ENCODE assay signal across 22 cellular contexts in the genomic region with DNA sequence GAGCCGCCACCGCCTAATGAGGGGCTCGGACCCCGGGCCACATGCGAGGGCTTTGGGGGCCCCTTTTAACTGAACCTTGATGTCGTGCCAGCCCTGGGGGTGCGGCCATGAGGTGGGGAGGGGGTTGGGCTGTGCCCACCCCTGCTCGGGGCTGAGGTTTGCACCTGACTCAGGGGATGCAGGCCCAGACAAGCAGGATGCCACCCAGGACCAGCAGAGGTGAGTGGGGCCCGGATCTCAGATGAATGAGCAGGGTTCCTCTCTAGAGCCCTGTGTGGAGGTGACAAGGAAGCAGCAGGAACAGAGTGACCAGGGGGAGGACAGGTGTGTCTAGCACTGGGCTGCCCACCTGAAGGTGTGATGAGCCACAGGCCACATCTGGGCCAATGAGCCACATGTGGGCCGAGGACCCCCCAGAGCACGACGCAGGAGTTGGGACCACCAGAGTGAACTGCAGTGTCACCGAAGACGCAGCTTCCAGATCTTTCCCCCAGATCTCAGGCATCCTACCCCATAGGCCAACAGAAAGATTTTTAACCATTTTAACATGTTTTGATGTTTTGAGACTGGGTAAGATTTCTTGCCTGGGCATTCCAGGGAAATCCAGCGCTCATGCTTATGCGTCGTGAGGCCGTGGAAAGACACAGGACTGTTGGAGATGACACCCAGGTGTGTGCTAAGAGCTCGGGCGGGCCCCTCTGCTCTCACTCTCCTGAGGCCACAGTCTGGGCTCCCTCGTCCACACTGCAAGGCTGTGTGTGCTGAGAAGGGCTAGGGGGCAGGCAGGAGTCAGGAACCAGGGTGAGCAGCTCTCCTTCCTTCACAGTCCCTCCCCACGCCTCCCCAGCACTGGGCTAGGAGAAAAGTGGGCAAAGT.
A peak's percentile ranks its signal among the peaks of the same experiment; 100 is the strongest.
DNase-seq lines count a peak whose midpoint lies in the region; ATAC-seq, FAIRE-seq and TF ChIP-seq lines count a peak whose summit lies in the region.
"Had no signal": no experiment of that assay in that cellular context is flagged by ENCODE, and none has a peak within 500 bp of the region (broad histone marks: within the 10 kb centered on the region; RNA-seq: fewer than 3 reads in every experiment).

No MANE protein-coding gene starts in this region.

- H3K4me3 Mint-ChIP-seq in GM23338: no peak overlapping the region
- H3K4me3 Mint-ChIP-seq: activated naive CD4-positive, alpha-beta T cell treated with anti-CD3 and anti-CD28 coated beads, Interleukin-2, amount 50 U/mL, for 24 hours had no signal

- peak overlapping the region; percentile 69 for H2BK15ac ChIP-seq in neuronal stem cell (ENCODE audit: low read length)

- H3K9me3 Mint-ChIP-seq in GM23338: no peaks in the 10 kb centered on the region
- H3K9me3 Mint-ChIP-seq: activated naive CD4-positive, alpha-beta T cell treated with anti-CD3 and anti-CD28 coated beads, Interleukin-2, amount 50 U/mL, for 24 hours; type B pancreatic cell had no signal

- peaks cover 9% of the 10 kb centered on the region for H3K27me3 Mint-ChIP-seq in GM23338 (ENCODE audit: insufficient read depth, low read depth, poor library complexity)
- H3K27me3 Mint-ChIP-seq: activated naive CD4-positive, alpha-beta T cell treated with anti-CD3 and anti-CD28 coated beads, Interleukin-2, amount 50 U/mL, for 24 hours had no signal

- H3K18ac ChIP-seq in neuronal stem cell (ENCODE audit: low read length): peak overlapping the region; percentile 23

- H2BK120ac ChIP-seq in neuronal stem cell (ENCODE audit: low read depth, low read length): no peak overlapping the region

- peaks cover 13% of the 10 kb centered on the region for H3K4me1 Mint-ChIP-seq in GM23338
- H3K4me1 Mint-ChIP-seq: activated naive CD4-positive, alpha-beta T cell treated with anti-CD3 and anti-CD28 coated beads, Interleukin-2, amount 50 U/mL, for 24 hours had no signal

- H3F3A ChIP-seq in GM23338 (replicated peaks; ENCODE audit: low read depth): no peaks in the 10 kb centered on the region

- H2BK5ac ChIP-seq in neuronal stem cell (ENCODE audit: low read length): peak overlapping the region; percentile 7

- TF ChIP-seq POLR2A in tibial nerve (IDR thresholded peaks at IDR 0.05): no peak

- no peak overlapping the region for H3K23ac ChIP-seq in neuronal stem cell (ENCODE audit: low read depth, low read length, poor library complexity)

- no peak overlapping the region for H3K14ac ChIP-seq in neuronal stem cell (ENCODE audit: low read length)

- peak; percentile 96 for ATAC-seq in GM23338
- ATAC-seq: left lung had no signal

- WGBS in neuronal stem cell (ENCODE audit: extremely low coverage in 2 of 2, insufficient read length in 2 of 2, insufficient replicate concordance in 1 of 2), 2 donors: no CpG with 5 or more reads among the region's 22 CpGs
- 83 to 85% methylated on average over 18 to 22 of the region's 22 CpGs for WGBS in tibial nerve, 2 donors

- H3K4me3 ChIP-seq in GM23338 (no peak overlapping the region), kidney (ENCODE audit: low read length in 2 of 2) (no peak overlapping the region), neuronal stem cell (ENCODE audit: low read length in 2 of 2) (no peak overlapping the region), tibial nerve (no peak overlapping the region), BE2C (ENCODE audit: low read depth, low read length) (no peak overlapping the region)
- H3K4me3 ChIP-seq: left lung, prostate gland had no signal

- H2AK5ac ChIP-seq in neuronal stem cell (ENCODE audit: low read depth, low read length): peak overlapping the region; percentile 16

- H2AFZ ChIP-seq in GM23338 (peak overlapping the region; percentile 63; the same call in 1 of the 2 replicates), neuronal stem cell (ENCODE audit: low read length) (no peak overlapping the region)

- DNase-seq in GM23338 (ENCODE audit: low spot score) (peak; percentile 39), kidney (no peak), neuronal stem cell (ENCODE audit: low spot score) (no peak), tibial nerve (ENCODE audit: low spot score in 2 of 2) (no peak), BE2C (no peak)
- no peak for DNase-seq in stimulated activated CD4-positive, alpha-beta T cell treated with anti-CD3 and anti-CD28 coated beads, Interleukin-4, amount 100 ng/mL, for 1 hour
- no peak for DNase-seq in stimulated activated CD8-positive, alpha-beta memory T cell treated with anti-CD3 and anti-CD28 coated beads, Interleukin-4, amount 100 ng/mL, for 48 hours
- DNase-seq: activated CD4-positive, alpha-beta T cell treated with anti-CD3 and anti-CD28 coated beads, Interleukin-2, amount 50 U/mL, for 4 hours; activated CD4-positive, CD25-positive, alpha-beta regulatory T cell; activated CD8-positive, alpha-beta memory T cell treated with anti-CD3 and anti-CD28 coated beads, Interleukin-2, amount 50 U/mL, for 4 hours; anterior cingulate cortex; NCI-H1092 treated with DMSO at 0.1 percent for 48 hours; NCI-H1930; NCI-H2227 treated with DMSO at 0.1 percent for 48 hours; NCI-H774 had no signal

- H3K36me3 ChIP-seq in GM23338 (ENCODE audit: insufficient read depth): no peaks in the 10 kb centered on the region
- no peaks in the 10 kb centered on the region for H3K36me3 ChIP-seq in kidney (ENCODE audit: control insufficient read depth in 1 of 2, insufficient read depth in 2 of 2, low read length in 2 of 2)
- no peaks in the 10 kb centered on the region for H3K36me3 ChIP-seq in neuronal stem cell (replicated peaks in 1 of 2; ENCODE audit: control insufficient read depth in 2 of 2, insufficient read depth in 2 of 2, low read length in 2 of 2)
- H3K36me3 ChIP-seq in tibial nerve: no peaks in the 10 kb centered on the region
- no peaks in the 10 kb centered on the region for H3K36me3 ChIP-seq in BE2C
- H3K36me3 ChIP-seq: left lung, prostate gland had no signal

- H4K91ac ChIP-seq in neuronal stem cell (ENCODE audit: low read depth, low read length, poor library complexity): no peak overlapping the region

- no peak for FAIRE-seq in kidney (lab: Jason Lieb, UNC)
- FAIRE-seq: endothelial cell of umbilical vein, GM12891 had no signal

- no peaks in the 10 kb centered on the region for H4K20me1 ChIP-seq in GM23338 (replicated peaks; ENCODE audit: insufficient read depth)

- H3K79me1 ChIP-seq in neuronal stem cell (ENCODE audit: low read depth, low read length): no peaks in the 10 kb centered on the region

- H3K27ac ChIP-seq in GM23338 (ENCODE audit: low read depth) (no peak overlapping the region), VCaP (peak overlapping the region; percentile 27; the same call in 1 of the 2 replicates), kidney (ENCODE audit: low read depth in 2 of 2, low read length in 2 of 2) (no peak overlapping the region), neuronal stem cell (replicated peaks; ENCODE audit: low read length) (no peak overlapping the region), tibial nerve (no peak overlapping the region)
- H3K27ac ChIP-seq: left lung, prostate gland had no signal

- no peak overlapping the region for H3K4ac ChIP-seq in neuronal stem cell (ENCODE audit: low read length)

- H3K9me3 ChIP-seq in kidney (ENCODE audit: control insufficient read depth in 1 of 2, low read length in 2 of 2): no peaks in the 10 kb centered on the region
- peaks cover 0 to 2% of the 10 kb centered on the region in 2 donors for H3K9me3 ChIP-seq in neuronal stem cell (replicated peaks in 1 of 2; ENCODE audit: control insufficient read depth in 2 of 2, insufficient read depth in 1 of 2, low read depth in 1 of 2, low read length in 2 of 2)
- no peaks in the 10 kb centered on the region for H3K9me3 ChIP-seq in tibial nerve
- H3K9me3 ChIP-seq in BE2C: no peaks in the 10 kb centered on the region; the same call in 1 of the 2 replicates
- H3K9me3 ChIP-seq: left lung, prostate gland had no signal

- H3K4me2 ChIP-seq in GM23338: no peak overlapping the region
- no peak overlapping the region for H3K4me2 ChIP-seq in neuronal stem cell (ENCODE audit: insufficient read depth, low read length, poor library complexity, severe bottlenecking)

- H4K8ac ChIP-seq in neuronal stem cell (ENCODE audit: low read depth, low read length): no peak overlapping the region

- H3K27ac Mint-ChIP-seq in GM23338: no peak overlapping the region
- H3K27ac Mint-ChIP-seq: activated naive CD4-positive, alpha-beta T cell treated with anti-CD3 and anti-CD28 coated beads, Interleukin-2, amount 50 U/mL, for 24 hours had no signal

- peak; percentile 17 to 66; a peak in 2 of 4 replicates for TF ChIP-seq CTCF in GM23338 (conservative IDR thresholded peaks at IDR 0.05; ENCODE audit: low read depth in 2 of 2)
- TF ChIP-seq CTCF in VCaP (conservative IDR thresholded peaks at IDR 0.05): no peak
- peak; percentile 11 for TF ChIP-seq CTCF in kidney (IDR thresholded peaks at IDR 0.05; ENCODE audit: borderline replicate concordance, extremely low read depth, insufficient read depth)
- TF ChIP-seq CTCF in tibial nerve (IDR thresholded peaks at IDR 0.05): no peak
- no peak for TF ChIP-seq CTCF in BE2C (IDR thresholded peaks at IDR 0.05; ENCODE audit: low read depth, low read length)

- no peaks in the 10 kb centered on the region for H3K79me2 ChIP-seq in GM23338 (replicated peaks; ENCODE audit: insufficient read depth)

- H3K9ac ChIP-seq in kidney (ENCODE audit: low read length in 2 of 2) (no peak overlapping the region), neuronal stem cell (ENCODE audit: low read depth, low read length, poor library complexity) (no peak overlapping the region)

- H3K4me1 ChIP-seq in GM23338 (ENCODE audit: insufficient read depth): no peaks in the 10 kb centered on the region
- peaks cover 5 to 17% of the 10 kb centered on the region in 2 donors for H3K4me1 ChIP-seq in kidney (ENCODE audit: control insufficient read depth in 1 of 2, insufficient read depth in 1 of 2, low read depth in 1 of 2, low read length in 2 of 2)
- H3K4me1 ChIP-seq in neuronal stem cell (ENCODE audit: control insufficient read depth in 2 of 2, insufficient read depth in 1 of 2, low read depth in 1 of 2, low read length in 2 of 2): peaks cover 4 to 9% of the 10 kb centered on the region in 2 donors
- peaks cover 0 to 9% (median 2%) of the 10 kb centered on the region in 4 donors for H3K4me1 ChIP-seq in tibial nerve
- H3K4me1 ChIP-seq in BE2C: no peaks in the 10 kb centered on the region
- H3K4me1 ChIP-seq: left lung, prostate gland had no signal

- intact Hi-C loops in kidney (cut with DNase I): no loop called here

- H2BK12ac ChIP-seq in neuronal stem cell (ENCODE audit: low read length): no peak overlapping the region

- H3K27me3 ChIP-seq in GM23338 (ENCODE audit: insufficient read depth): no peaks in the 10 kb centered on the region
- no peaks in the 10 kb centered on the region for H3K27me3 ChIP-seq in neuronal stem cell (ENCODE audit: control insufficient read depth in 3 of 3, insufficient read depth in 3 of 3, low read depth in 1 of 3, low read length in 3 of 3)
- peaks cover 0 to 8% of the 10 kb centered on the region in 2 donors for H3K27me3 ChIP-seq in tibial nerve
- no peaks in the 10 kb centered on the region for H3K27me3 ChIP-seq in BE2C
- H3K27me3 ChIP-seq: left lung had no signal

- H3K9me2 ChIP-seq in GM23338 (ENCODE audit: insufficient read depth): peaks cover 3% of the 10 kb centered on the region; the same call in 1 of the 2 replicates

- no peak for TF ChIP-seq EP300 in tibial nerve (IDR thresholded peaks at IDR 0.05)

- no peaks in the 10 kb centered on the region for H3K36me3 Mint-ChIP-seq in GM23338 (ENCODE audit: low read depth)
- H3K36me3 Mint-ChIP-seq: activated naive CD4-positive, alpha-beta T cell treated with anti-CD3 and anti-CD28 coated beads, Interleukin-2, amount 50 U/mL, for 24 hours; type B pancreatic cell had no signal

Comparison
In these comparisons a context has a peak if more than half of its experiments do, and no peak if none do; other contexts are left out.
1. CTCF ChIP-seq: peak in GM23338 (2 of 2) and kidney (single experiment); none in VCaP (single experiment), tibial nerve (0 of 5) and BE2C (single experiment).